ENCODE assay signal across 29 cellular contexts in genomic region chrX:78315745-78316144, GRCh38. TPM values are rescaled to one million over a fixed set of nuclear protein-coding genes. Genes with fewer than 3 reads are reported as not detected.
"Had no signal": no experiment of that assay in that cellular context is flagged by ENCODE, and none has a peak within 500 bp of the region (broad histone marks: within the 10 kb centered on the region; RNA-seq: fewer than 3 reads in every experiment).

No MANE protein-coding gene starts in this region.

- H3K4me1 ChIP-seq: lower lobe of right lung, right lobe of liver, stomach, thyroid gland, upper lobe of left lung, vagina had no signal

- H3K27ac Mint-ChIP-seq: activated CD4-positive, alpha-beta memory T cell treated with anti-CD3 and anti-CD28 coated beads, Interleukin-2, amount 10 ng/mL, durations not matched to agents 7 days and 5 days; activated CD4-positive, alpha-beta T cell treated with anti-CD3 and anti-CD28 coated beads, Interleukin-2, amount 10 ng/mL, durations not matched to agents 7 days and 5 days; activated naive CD4-positive, alpha-beta T cell treated with anti-CD3 and anti-CD28 coated beads, Interleukin-2, amount 50 U/mL, for 24 hours; activated naive CD8-positive, alpha-beta T cell treated with anti-CD3 and anti-CD28 coated beads, Interleukin-2, amount 50 U/mL, for 24 hours; nephron; T-helper 2 cell treated with Interferon-gamma antibody and Interleukin-4, amounts not matched to agents 5 μg/mL and 100 μg/mL, for 36 hours had no signal

- H3K36me3 ChIP-seq: esophagus squamous epithelium, lower lobe of right lung, right lobe of liver, stomach, thyroid gland, upper lobe of left lung, vagina had no signal

- H3K27ac ChIP-seq: epithelial cell of prostate, esophagus squamous epithelium, lower lobe of right lung, right lobe of liver, stomach, thyroid gland, upper lobe of left lung, vagina had no signal

- H3K9me3 Mint-ChIP-seq: activated naive CD4-positive, alpha-beta T cell treated with anti-CD3 and anti-CD28 coated beads, Interleukin-2, amount 50 U/mL, for 24 hours; central memory CD8-positive, alpha-beta T cell had no signal

- H3K4me3 ChIP-seq: esophagus squamous epithelium, lower lobe of right lung, mucosa of descending colon, right lobe of liver, stomach, thyroid gland, upper lobe of left lung, vagina had no signal

- H3K4me3 Mint-ChIP-seq: activated CD4-positive, alpha-beta memory T cell treated with anti-CD3 and anti-CD28 coated beads, Interleukin-2, amount 10 ng/mL, durations not matched to agents 7 days and 5 days; activated CD4-positive, alpha-beta T cell treated with anti-CD3 and anti-CD28 coated beads, Interleukin-2, amount 10 ng/mL, durations not matched to agents 7 days and 5 days; activated naive CD8-positive, alpha-beta T cell treated with anti-CD3 and anti-CD28 coated beads, Interleukin-2, amount 50 U/mL, for 24 hours; central memory CD8-positive, alpha-beta T cell; nephron; T-helper 2 cell treated with Interferon-gamma antibody and Interleukin-4, amounts not matched to agents 5 μg/mL and 100 μg/mL, for 36 hours had no signal

- DNase-seq: activated CD4-positive, alpha-beta memory T cell treated with anti-CD3 and anti-CD28 coated beads, Interleukin-2, amount 10 ng/mL, durations not matched to agents 7 days and 5 days; activated CD4-positive, alpha-beta T cell treated with anti-CD3 and anti-CD28 coated beads, Interleukin-2, amount 10 ng/mL, durations not matched to agents 7 days and 5 days; activated CD4-positive, CD25-positive, alpha-beta regulatory T cell; activated gamma-delta T cell; activated naive CD8-positive, alpha-beta T cell treated with anti-CD3 and anti-CD28 coated beads, Interleukin-2, amount 50 U/mL, for 24 hours; activated T-cell treated with anti-CD3 and anti-CD28 coated beads, Interleukin-2, amount 50 U/mL, for 48 hours; effector CD8-positive, alpha-beta T cell; esophagus squamous epithelium; foreskin melanocyte; kidney glomerular epithelial cell; lower lobe of right lung; mesendoderm; mucosa of descending colon; right lobe of liver; stimulated activated CD4-positive, alpha-beta T cell treated with anti-CD3 and anti-CD28 coated beads, Interleukin-12 subunit alpha, Interleukin-12 subunit beta, amount 100 ng/mL, for 4 hours; stimulated activated CD4-positive, alpha-beta T cell treated with anti-CD3 and anti-CD28 coated beads, Interleukin-4, amount 100 ng/mL, for 1 hour; stomach; T-helper 1 cell; thyroid gland; upper lobe of left lung had no signal

- H3K9me3 ChIP-seq: esophagus squamous epithelium, lower lobe of right lung, mucosa of descending colon, right lobe of liver, stomach, thyroid gland, upper lobe of left lung, vagina had no signal

- H3K27me3 Mint-ChIP-seq: activated CD4-positive, alpha-beta memory T cell treated with anti-CD3 and anti-CD28 coated beads, Interleukin-2, amount 10 ng/mL, durations not matched to agents 7 days and 5 days; activated CD4-positive, alpha-beta T cell treated with anti-CD3 and anti-CD28 coated beads, Interleukin-2, amount 10 ng/mL, durations not matched to agents 7 days and 5 days; activated naive CD4-positive, alpha-beta T cell treated with anti-CD3 and anti-CD28 coated beads, Interleukin-2, amount 50 U/mL, for 24 hours; activated naive CD8-positive, alpha-beta T cell treated with anti-CD3 and anti-CD28 coated beads, Interleukin-2, amount 50 U/mL, for 24 hours had no signal

- H3K4me1 Mint-ChIP-seq: nephron had no signal

- H3K27me3 ChIP-seq: esophagus squamous epithelium, right lobe of liver, stomach, thyroid gland, upper lobe of left lung, vagina had no signal

- ATAC-seq: activated naive CD8-positive, alpha-beta T cell treated with anti-CD3 and anti-CD28 coated beads, Interleukin-2, amount 50 U/mL, for 24 hours; left lobe of liver; lower lobe of right lung; mucosa of descending colon had no signal

RNA-seq across cellular contexts. Expression of gene CYSLTR1, which starts 11.7 kb away (rescaled TPM):
- total RNA-seq: bronchial epithelial cell, osteoblast had no signal
